ENCODE assay signal across 13 cellular contexts in genomic region chr10:74051729-74052342, GRCh38. TPM values are rescaled to one million over a fixed set of nuclear protein-coding genes. Genes with fewer than 3 reads are reported as not detected.
A peak's percentile ranks its signal among the peaks of the same experiment; 100 is the strongest.
DNase-seq lines count a peak whose midpoint lies in the region; ATAC-seq, FAIRE-seq and TF ChIP-seq lines count a peak whose summit lies in the region.
"Had no signal": no experiment of that assay in that cellular context is flagged by ENCODE, and none has a peak within 500 bp of the region (broad histone marks: within the 10 kb centered on the region; RNA-seq: fewer than 3 reads in every experiment).

No MANE protein-coding gene starts in this region.

- no peaks in the 10 kb centered on the region for H3K9me3 ChIP-seq in Caco-2
- no peaks in the 10 kb centered on the region for H3K9me3 ChIP-seq in gastroesophageal sphincter

- no peak for TF ChIP-seq POLR2A in gastroesophageal sphincter (IDR thresholded peaks at IDR 0.05)

- H3K27ac Mint-ChIP-seq in Caco-2 (ENCODE audit: unreplicated experiment) (no peak overlapping the region), nephron progenitor cell (peak overlapping the region; percentile 54)
- H3K27ac Mint-ChIP-seq: activated naive CD4-positive, alpha-beta T cell treated with anti-CD3 and anti-CD28 coated beads, Interleukin-2, amount 50 U/mL, for 24 hours had no signal

- BruUV-seq in Caco-2 (replicated peaks; lab: Mats Ljungman, UMichigan): no TSS peak

- no peak for ATAC-seq in gastroesophageal sphincter
- no peak for ATAC-seq in GM21737 (IDR thresholded peaks at IDR 0.05; ENCODE audit: unreplicated experiment)

- no peak for TF ChIP-seq EP300 in gastroesophageal sphincter (IDR thresholded peaks at IDR 0.05)

- no peaks in the 10 kb centered on the region for H3K27me3 Mint-ChIP-seq in Caco-2 (ENCODE audit: insufficient read depth, unreplicated experiment)
- H3K27me3 Mint-ChIP-seq in nephron progenitor cell (ENCODE audit: low read depth, poor library complexity): no peaks in the 10 kb centered on the region
- H3K27me3 Mint-ChIP-seq: activated naive CD4-positive, alpha-beta T cell treated with anti-CD3 and anti-CD28 coated beads, Interleukin-2, amount 50 U/mL, for 24 hours; central memory CD8-positive, alpha-beta T cell had no signal

- no peaks in the 10 kb centered on the region for H3K36me3 ChIP-seq in Caco-2 (ENCODE audit: control insufficient read depth, insufficient read depth, low read length)
- no peaks in the 10 kb centered on the region for H3K36me3 ChIP-seq in gastroesophageal sphincter

- intact Hi-C loops in Caco-2 (cut with micrococcal nuclease; ENCODE audit: unreplicated experiment): no loop called here

- POLR2A ChIA-PET in Caco-2 (lab: Charles Lee): interaction anchor here (0.6 kb wide), 2 partner anchors 22 to 465 kb away, joined by 3 to 7 read pairs; no protein-coding TSS in a partner anchor

- H3K27me3 ChIP-seq in Caco-2 (replicated peaks; ENCODE audit: control insufficient read depth, insufficient read depth, low read length) (no peaks in the 10 kb centered on the region), gastroesophageal sphincter (no peaks in the 10 kb centered on the region)

- CTCF ChIA-PET in Caco-2 (lab: Charles Lee): interaction anchor here (0.6 to 1.2 kb wide), 4 partner anchors 12 to 179 kb away, joined by 3 to 5 read pairs (median 4); partner anchors contain the start of gene VCL

- WGBS in gastroesophageal sphincter (ENCODE audit: low coverage in 1 of 2), 2 donors: 29 to 39% methylated on average over 3 to 5 of the region's 5 CpGs

- H3K4me1 ChIP-seq in Caco-2: peaks cover 70% of the 10 kb centered on the region
- H3K4me1 ChIP-seq in gastroesophageal sphincter: peaks cover 21 to 93% (median 37%) of the 10 kb centered on the region in 3 donors

- peak; percentile 34 to 48 for DNase-seq in Caco-2
- peak; percentile 2 for DNase-seq in NCI-H69 (lab: John Stamatoyannopoulos, UW)
- DNase-seq in nephron progenitor cell: peak; percentile 7
- no peak for DNase-seq in HuH-7 (ENCODE audit: low spot score)
- no peak for DNase-seq in NCI-H1092 treated with DMSO at 0.1 percent for 48 hours (lab: John Stamatoyannopoulos, UW)
- no peak for DNase-seq in urothelium cell line (ENCODE audit: low spot score)
- DNase-seq: activated CD8-positive, alpha-beta memory T cell treated with anti-CD3 and anti-CD28 coated beads, Interleukin-2, amount 50 U/mL, for 48 hours; DND-41 had no signal

- H3K9me3 Mint-ChIP-seq in Caco-2 (ENCODE audit: unreplicated experiment): no peaks in the 10 kb centered on the region
- no peaks in the 10 kb centered on the region for H3K9me3 Mint-ChIP-seq in nephron progenitor cell
- H3K9me3 Mint-ChIP-seq: activated naive CD4-positive, alpha-beta T cell treated with anti-CD3 and anti-CD28 coated beads, Interleukin-2, amount 50 U/mL, for 24 hours; central memory CD8-positive, alpha-beta T cell had no signal

- FAIRE-seq in urothelium cell line (lab: Jason Lieb, UNC): no peak

- H3K4me1 Mint-ChIP-seq in Caco-2 (ENCODE audit: low read depth, unreplicated experiment): peaks cover 26% of the 10 kb centered on the region
- peaks cover 16% of the 10 kb centered on the region for H3K4me1 Mint-ChIP-seq in nephron progenitor cell

- H3K4me3 Mint-ChIP-seq in Caco-2 (ENCODE audit: unreplicated experiment): no peak overlapping the region
- no peak overlapping the region for H3K4me3 Mint-ChIP-seq in nephron progenitor cell
- H3K4me3 Mint-ChIP-seq: activated naive CD4-positive, alpha-beta T cell treated with anti-CD3 and anti-CD28 coated beads, Interleukin-2, amount 50 U/mL, for 24 hours; central memory CD8-positive, alpha-beta T cell had no signal

- TF ChIP-seq CTCF in Caco-2 (IDR thresholded peaks at IDR 0.05; ENCODE audit: insufficient read depth in 1 of 2, low read depth in 1 of 2, low read length in 1 of 2, severe bottlenecking in 1 of 2, unreplicated experiment in 1 of 2) (no peak), gastroesophageal sphincter (IDR thresholded peaks at IDR 0.05) (no peak), nephron progenitor cell (IDR thresholded peaks at IDR 0.05) (no peak)

- peak overlapping the region in 3 of 4 donors; percentile 11 to 59 (median 16) for H3K27ac ChIP-seq in gastroesophageal sphincter
- H3K27ac ChIP-seq: PC-9 had no signal

- H3K4me3 ChIP-seq in Caco-2 (ENCODE audit: low read depth, low read length) (no peak overlapping the region), gastroesophageal sphincter (no peak overlapping the region)
- H3K4me3 ChIP-seq: PC-9 had no signal

- H3K36me3 Mint-ChIP-seq in Caco-2 (ENCODE audit: insufficient read depth, unreplicated experiment) (peaks cover 12% of the 10 kb centered on the region), nephron progenitor cell (ENCODE audit: low read depth) (no peaks in the 10 kb centered on the region)
- H3K36me3 Mint-ChIP-seq: activated naive CD4-positive, alpha-beta T cell treated with anti-CD3 and anti-CD28 coated beads, Interleukin-2, amount 50 U/mL, for 24 hours had no signal

RNA-seq across cellular contexts. Expression of gene VCL, which starts 53.9 kb away (rescaled TPM):
- 92.2 and 113 TPM in 2 replicates for total RNA-seq in Caco-2 (2022)
- 100 to 1,000 TPM; 433 to 615 (median 440) TPM for total RNA-seq in gastroesophageal sphincter

Comparison
In these comparisons a context has a peak if more than half of its experiments do, and no peak if none do; other contexts are left out.
1. DNase-seq: peak in Caco-2 (2 of 2), NCI-H69 (single experiment) and nephron progenitor cell (single experiment); none in HuH-7 (single experiment), NCI-H1092 treated with DMSO at 0.1 percent for 48 hours (single experiment) and urothelium cell line (single experiment).